Comparison of ENCODE assay signal across 28 cellular contexts in genomic region chr2:12923907-12924610, GRCh38.
DNase-seq lines count a peak whose midpoint lies in the region; ATAC-seq and TF ChIP-seq lines count a peak whose summit lies in the region.
"Had no signal": no experiment of that assay in that cellular context is flagged by ENCODE, and none has a peak within 500 bp of the region (broad histone marks: within the 10 kb centered on the region; RNA-seq: fewer than 3 reads in every experiment).

No MANE protein-coding gene starts in this region.

- H3K27me3 Mint-ChIP-seq in HFFc6 (ENCODE audit: insufficient read depth), result no peaks in the 10 kb centered on the region

- H3K4me1 Mint-ChIP-seq in HFFc6 (ENCODE audit: low read depth), result peaks cover 72% of the 10 kb centered on the region
- H3K4me1 Mint-ChIP-seq: CD14-positive monocyte, endodermal cell had no signal

- in situ Hi-C loops in astrocyte of the spinal cord (cut with HindIII; ENCODE audit: low sequenced_read_pairs), result no loop called here

- ATAC-seq in GM19351 (IDR thresholded peaks at IDR 0.05; ENCODE audit: unreplicated experiment), result no peak
- ATAC-seq: activated naive CD8-positive, alpha-beta T cell treated with anti-CD3 and anti-CD28 coated beads, Interleukin-2, amount 50 U/mL, for 24 hours; heart left ventricle; K562; stimulated activated naive B cell treated with anti-CD40 and anti-IgM and Interleukin-4, amounts not matched to agents 10 μg/mL and 1 μg/mL and 100 μg/mL, for 72 hours had no signal

- no peak overlapping the region for H3K27ac ChIP-seq in caudate nucleus (ENCODE audit: low read depth, low read length)
- H3K27ac ChIP-seq: esophagus squamous epithelium, heart left ventricle, SK-N-MC, thoracic aorta had no signal

- H3K9me3 Mint-ChIP-seq in HFFc6, result peaks cover 4% of the 10 kb centered on the region; the same call in 1 of the 2 replicates
- H3K9me3 Mint-ChIP-seq: activated naive CD8-positive, alpha-beta T cell treated with anti-CD3 and anti-CD28 coated beads, Interleukin-2, amount 50 U/mL, for 24 hours; activated T-cell treated with anti-CD3 and anti-CD28 coated beads, Interleukin-2, amount 50 U/mL, for 24 hours; stimulated activated naive B cell treated with anti-CD40 and anti-IgM and Interleukin-4, amounts not matched to agents 10 μg/mL and 1 μg/mL and 100 μg/mL, for 72 hours had no signal

- no peaks in the 10 kb centered on the region for H3K36me3 Mint-ChIP-seq in HFFc6 (ENCODE audit: low read depth)
- H3K36me3 Mint-ChIP-seq: CD14-positive monocyte; stimulated activated naive B cell treated with anti-CD40 and anti-IgM and Interleukin-4, amounts not matched to agents 10 μg/mL and 1 μg/mL and 100 μg/mL, for 72 hours had no signal

- DNase-seq in AG09309 (ENCODE audit: low read depth) (peak; percentile 55), HFFc6 (peak; percentile 67), astrocyte of the spinal cord (ENCODE audit: low read depth, low spot score) (peak; percentile 74), hepatic stellate cell (ENCODE audit: low spot score) (peak; percentile 77), NK-92 (lab: John Stamatoyannopoulos, UW; ENCODE audit: unreplicated experiment) (no peak), cerebellar cortex (ENCODE audit: low spot score) (no peak), caudate nucleus (lab: John Stamatoyannopoulos, UW) (no peak)
- DNase-seq: activated gamma-delta T cell treated with Interleukin-2 at 50 U/mL for 16 hours; activated naive CD8-positive, alpha-beta T cell treated with anti-CD3 and anti-CD28 coated beads, Interleukin-2, amount 50 U/mL, for 24 hours; activated T-cell treated with anti-CD3 and anti-CD28 coated beads, Interleukin-2, amount 50 U/mL, for 24 hours; Calu3; cortex of kidney; DND-41; endodermal cell; esophagus squamous epithelium; heart left ventricle; naive B cell; NCI-H1436 treated with DMSO at 0.1 percent for 48 hours; NCI-H526; RPMI8226; stimulated activated CD4-positive, alpha-beta T cell treated with anti-CD3 and anti-CD28 coated beads, Interleukin-2, amount 100 ng/mL, for 48 hours; stimulated activated naive B cell treated with anti-CD40 and anti-IgM and Interleukin-4, amounts not matched to agents 10 μg/mL and 1 μg/mL and 100 μg/mL, for 72 hours; T-helper 2 cell had no signal

- H3K27ac Mint-ChIP-seq in HFFc6, result peak overlapping the region; percentile 65; the same call in 1 of the 2 replicates
- H3K27ac Mint-ChIP-seq: activated naive CD8-positive, alpha-beta T cell treated with anti-CD3 and anti-CD28 coated beads, Interleukin-2, amount 50 U/mL, for 24 hours; activated T-cell treated with anti-CD3 and anti-CD28 coated beads, Interleukin-2, amount 50 U/mL, for 24 hours; CD14-positive monocyte; endodermal cell; naive B cell; stimulated activated naive B cell treated with anti-CD40 and anti-IgM and Interleukin-4, amounts not matched to agents 10 μg/mL and 1 μg/mL and 100 μg/mL, for 72 hours had no signal

- TF ChIP-seq CTCF in AG09309 (IDR thresholded peaks at IDR 0.05; ENCODE audit: control insufficient read depth, insufficient read depth, low read depth, low read length, missing control alignments) (no peak), HFFc6 (IDR thresholded peaks at IDR 0.05) (no peak), astrocyte of the spinal cord (IDR thresholded peaks at IDR 0.05; ENCODE audit: low read depth, low read length) (no peak)

- no peak overlapping the region for H3K4me3 Mint-ChIP-seq in HFFc6
- H3K4me3 Mint-ChIP-seq: activated naive CD8-positive, alpha-beta T cell treated with anti-CD3 and anti-CD28 coated beads, Interleukin-2, amount 50 U/mL, for 24 hours; activated T-cell treated with anti-CD3 and anti-CD28 coated beads, Interleukin-2, amount 50 U/mL, for 24 hours; CD14-positive monocyte; endodermal cell; naive B cell; stimulated activated naive B cell treated with anti-CD40 and anti-IgM and Interleukin-4, amounts not matched to agents 10 μg/mL and 1 μg/mL and 100 μg/mL, for 72 hours had no signal

- H3K4me3 ChIP-seq in AG09309 (ENCODE audit: control insufficient read depth, low read depth, low read length) (no peak overlapping the region), astrocyte of the spinal cord (ENCODE audit: low read depth, low read length) (no peak overlapping the region)
- H3K4me3 ChIP-seq: esophagus squamous epithelium, heart left ventricle, K562, SK-N-MC, thoracic aorta had no signal

Comparison
In these comparisons a context has a peak if more than half of its experiments do, and no peak if none do; other contexts are left out.
1. DNase-seq: peak in AG09309 (single experiment), HFFc6 (single experiment), astrocyte of the spinal cord (single experiment) and hepatic stellate cell (single experiment); none in NK-92 (single experiment), cerebellar cortex (single experiment) and caudate nucleus (0 of 61).